9 cellular contexts compared by ENCODE assay signal in genomic region chr7:85185355-85186082, GRCh38. TPM values are rescaled to one million over a fixed set of nuclear protein-coding genes. Genes with fewer than 3 reads are reported as not detected.
A peak's percentile ranks its signal among the peaks of the same experiment; 100 is the strongest.
DNase-seq lines count a peak whose midpoint lies in the region; ATAC-seq, FAIRE-seq and TF ChIP-seq lines count a peak whose summit lies in the region.
"Had no signal": no experiment of that assay in that cellular context is flagged by ENCODE, and none has a peak within 500 bp of the region (broad histone marks: within the 10 kb centered on the region; RNA-seq: fewer than 3 reads in every experiment).

No MANE protein-coding gene starts in this region.

- H3K9me3 Mint-ChIP-seq in effector memory CD8-positive, alpha-beta T cell: peaks cover 0 to 4% of the 10 kb centered on the region in 2 donors

- H3K36me3 Mint-ChIP-seq in effector memory CD8-positive, alpha-beta T cell (ENCODE audit: insufficient read depth): peaks cover 3% of the 10 kb centered on the region

- H4K20me1 ChIP-seq in PC-9 (ENCODE audit: insufficient read depth): no peaks in the 10 kb centered on the region

- no peak overlapping the region for H3K27ac Mint-ChIP-seq in effector memory CD8-positive, alpha-beta T cell

- H2AFZ ChIP-seq in PC-9: peak overlapping the region; percentile 95

- H3K27me3 ChIP-seq in PC-9 (ENCODE audit: insufficient read depth, low read depth): peaks cover 13% of the 10 kb centered on the region; the same call in 1 of the 2 replicates

- BruUV-seq in PC-9 (replicated peaks; lab: Mats Ljungman, UMichigan): no TSS peak

- intact Hi-C loops in PC-9 (cut with micrococcal nuclease; ENCODE audit: unreplicated experiment) (loop anchor here (2.0 to 5.0 kb wide), 2 partner anchors 145 to 282 kb away; no protein-coding TSS in a partner anchor), mucosa of descending colon (cut with DNase I, micrococcal nuclease) (no loop called here)

- peak overlapping the region in 1 of 2 donors; percentile 37 for H3K4me3 Mint-ChIP-seq in effector memory CD8-positive, alpha-beta T cell

- H3K9me3 ChIP-seq in PC-9 (ENCODE audit: insufficient read depth, low read depth): no peaks in the 10 kb centered on the region
- no peaks in the 10 kb centered on the region for H3K9me3 ChIP-seq in mucosa of descending colon

- CTCF ChIA-PET in PC-9 (lab: Charles Lee): no interaction called here

- POLR2A ChIA-PET in PC-9 (lab: Charles Lee; ENCODE audit: unreplicated experiment): no interaction called here

- no peaks in the 10 kb centered on the region for H3K4me1 ChIP-seq in PC-9 (replicated peaks; ENCODE audit: insufficient read depth)
- no peaks in the 10 kb centered on the region for H3K4me1 ChIP-seq in mucosa of descending colon (ENCODE audit: low read depth)

- H3K4me3 ChIP-seq in PC-9 (peak overlapping the region; percentile 63), epithelial cell of proximal tubule (ENCODE audit: low read depth, low read length) (peak overlapping the region; percentile 61), mucosa of descending colon (no peak overlapping the region)

- no peak for FAIRE-seq in D721Med (lab: Jason Lieb, UNC)
- FAIRE-seq: A204.1 had no signal

- H3K36me3 ChIP-seq in PC-9 (ENCODE audit: low read depth) (no peaks in the 10 kb centered on the region), mucosa of descending colon (ENCODE audit: low read depth) (no peaks in the 10 kb centered on the region)

- TF ChIP-seq CTCF in PC-9 (conservative IDR thresholded peaks at IDR 0.05) (no peak), epithelial cell of proximal tubule (conservative IDR thresholded peaks at IDR 0.05; ENCODE audit: low read depth, low read length) (peak; percentile 7), mucosa of descending colon (IDR thresholded peaks at IDR 0.05) (no peak), D721Med (IDR thresholded peaks at IDR 0.05; ENCODE audit: insufficient read depth, missing control alignments) (no peak)

- peaks cover 0 to 9% of the 10 kb centered on the region in 2 donors for H3K27me3 Mint-ChIP-seq in effector memory CD8-positive, alpha-beta T cell

- H3K9me2 ChIP-seq in PC-9 (ENCODE audit: insufficient read depth): no peaks in the 10 kb centered on the region

- H3K79me2 ChIP-seq in PC-9 (ENCODE audit: low read depth): no peaks in the 10 kb centered on the region

- H3K27ac ChIP-seq in PC-9: no peak overlapping the region

- H3F3A ChIP-seq in PC-9 (ENCODE audit: insufficient read depth, low read depth): no peaks in the 10 kb centered on the region

- peak; percentile 39 for ATAC-seq in mucosa of descending colon
- no peak for ATAC-seq in GM21526 (IDR thresholded peaks at IDR 0.05; ENCODE audit: low FRiP score, unreplicated experiment)
- ATAC-seq in effector memory CD8-positive, alpha-beta T cell (replicated peaks): no peak

- H3K4me2 ChIP-seq in PC-9: peak overlapping the region; percentile 84

- H3K4me1 Mint-ChIP-seq in effector memory CD8-positive, alpha-beta T cell (ENCODE audit: low read depth in 2 of 2): no peaks in the 10 kb centered on the region

- DNase-seq in DMS 273 (lab: John Stamatoyannopoulos, UW; ENCODE audit: unreplicated experiment) (peak; percentile 47), DMS 273 treated with DMSO at 0.1 percent for 48 hours (lab: John Stamatoyannopoulos, UW) (no peak), PC-9 (peak in 1 of 2 experiments; percentile 17), epithelial cell of proximal tubule (ENCODE audit: low read depth) (no peak), mucosa of descending colon (peak; percentile 25 to 52 (median 40)), D721Med (ENCODE audit: insufficient read length, low spot score) (no peak)
- DNase-seq in effector memory CD8-positive, alpha-beta T cell: no peak

RNA-seq across cellular contexts. Expression of gene SEMA3D, which starts 1.3 kb away (rescaled TPM):
- total RNA-seq in PC-9 (2021) (2.6 and 4.8 TPM in 2 replicates), epithelial cell of proximal tubule (0.35 and 0.94 TPM in 2 replicates), mucosa of descending colon (1 to 10 TPM; 1.5 to 5.4 (median 2.1) TPM)

Comparison
In these comparisons a context has a peak if more than half of its experiments do, and no peak if none do; other contexts are left out.
1. DNase-seq: peak in DMS 273 (single experiment) and mucosa of descending colon (3 of 3); none in DMS 273 treated with DMSO at 0.1 percent for 48 hours (single experiment), epithelial cell of proximal tubule (single experiment), D721Med (single experiment) and effector memory CD8-positive, alpha-beta T cell (0 of 3).